Comparison of ENCODE assay signal across 10 cellular contexts in genomic region chr11:60389279-60389910, GRCh38. TPM values are rescaled to one million over a fixed set of nuclear protein-coding genes. Genes with fewer than 3 reads are reported as not detected.
DNase-seq lines count a peak whose midpoint lies in the region; ATAC-seq and TF ChIP-seq lines count a peak whose summit lies in the region.
"Had no signal": no experiment of that assay in that cellular context is flagged by ENCODE, and none has a peak within 500 bp of the region (broad histone marks: within the 10 kb centered on the region; RNA-seq: fewer than 3 reads in every experiment).

No MANE protein-coding gene starts in this region.

- H3K36me3 ChIP-seq in colonic mucosa: no peaks in the 10 kb centered on the region

- no peak for TF ChIP-seq CTCF in GM12864 (IDR thresholded peaks at IDR 0.05; ENCODE audit: low read depth, low read length, missing control alignments)
- TF ChIP-seq CTCF in colonic mucosa (IDR thresholded peaks at IDR 0.05): no peak
- no peak for TF ChIP-seq CTCF in chondrocyte (IDR thresholded peaks at IDR 0.05)

- no peak overlapping the region for H3K9ac ChIP-seq in colonic mucosa (ENCODE audit: low read depth in 2 of 2, low read length in 2 of 2)

- intact Hi-C loops in colonic mucosa (cut with DNase I): no loop called here

- DNase-seq in GM12864 (ENCODE audit: low read depth): peak; percentile 72
- DNase-seq in colonic mucosa: no peak
- DNase-seq in DMS79 treated with DMSO at 0.1 percent for 48 hours (lab: John Stamatoyannopoulos, UW): no peak
- no peak for DNase-seq in SHP77 treated with DMSO at 0.1 percent for 48 hours (lab: John Stamatoyannopoulos, UW)
- DNase-seq in chondrocyte (ENCODE audit: low spot score): no peak
- DNase-seq in NCI-H2107 treated with DMSO at 0.1 percent for 48 hours (lab: John Stamatoyannopoulos, UW; ENCODE audit: unreplicated experiment): no peak
- DNase-seq: cortex of kidney, IMR-90 had no signal

- peak overlapping the region; percentile 3 for H3K27ac ChIP-seq in colonic mucosa

- no peaks in the 10 kb centered on the region for H3K9me3 ChIP-seq in colonic mucosa

- no peaks in the 10 kb centered on the region for H3K4me1 Mint-ChIP-seq in chondrocyte (ENCODE audit: low read depth)

- no peaks in the 10 kb centered on the region for H3K36me3 Mint-ChIP-seq in chondrocyte (ENCODE audit: low read depth)

- peaks cover 4% of the 10 kb centered on the region for H3K27me3 Mint-ChIP-seq in chondrocyte (ENCODE audit: low read depth)

- H3K27me3 ChIP-seq in colonic mucosa: no peaks in the 10 kb centered on the region

- no peak overlapping the region for H3K27ac Mint-ChIP-seq in chondrocyte (ENCODE audit: unreplicated experiment)

- H3K4me1 ChIP-seq in colonic mucosa: no peaks in the 10 kb centered on the region

- H3K4me3 ChIP-seq in GM12864 (ENCODE audit: low read depth, low read length): no peak overlapping the region
- no peak overlapping the region for H3K4me3 ChIP-seq in colonic mucosa

- H3K4me3 Mint-ChIP-seq in chondrocyte (ENCODE audit: unreplicated experiment): no peak overlapping the region

- H3K9me3 Mint-ChIP-seq in chondrocyte (ENCODE audit: low read depth): no peaks in the 10 kb centered on the region

- peak; percentile 89 for ATAC-seq in GM21360 (IDR thresholded peaks at IDR 0.05; ENCODE audit: unreplicated experiment)
- peak; percentile 88 for ATAC-seq in HG03280 (IDR thresholded peaks at IDR 0.05; ENCODE audit: unreplicated experiment)

RNA-seq across cellular contexts. Expression of gene MS4A14, which starts 6.9 kb away (rescaled TPM):
- total RNA-seq in colonic mucosa: 1 to 10 TPM in 1 of 2 donors, under 1 TPM in 1; 0.17 to 1.1 TPM
- total RNA-seq in chondrocyte: not detected in 3 replicates
- total RNA-seq: IMR-90 had no signal

RNA-seq across cellular contexts. Expression of gene MS4A7, which starts 11.1 kb away (rescaled TPM):
- total RNA-seq in colonic mucosa (10 to 100 TPM in 1 of 2 donors, 1 to 10 TPM in 1; 3.3 to 12.6 TPM), chondrocyte (not detected in 3 replicates)
- total RNA-seq: IMR-90 had no signal

RNA-seq across cellular contexts. Expression of gene MS4A5, which starts 40.0 kb away (rescaled TPM):
- total RNA-seq in colonic mucosa (not detected), chondrocyte (not detected in 3 replicates)
- total RNA-seq: IMR-90 had no signal
